ENCODE assay signal across 23 cellular contexts in genomic region chr22:45251828-45252227, GRCh38. TPM values are rescaled to one million over a fixed set of nuclear protein-coding genes. Genes with fewer than 3 reads are reported as not detected.
DNase-seq lines count a peak whose midpoint lies in the region; ATAC-seq, FAIRE-seq and TF ChIP-seq lines count a peak whose summit lies in the region.
"Had no signal": no experiment of that assay in that cellular context is flagged by ENCODE, and none has a peak within 500 bp of the region (broad histone marks: within the 10 kb centered on the region; RNA-seq: fewer than 3 reads in every experiment).

No MANE protein-coding gene starts in this region.

- no peak overlapping the region for H3K4me2 ChIP-seq in K562 (ENCODE audit: insufficient read depth, low read length)

- H2AFZ ChIP-seq in K562 (ENCODE audit: low read depth, low read length): no peak overlapping the region

- TF ChIP-seq RAD21 in K562 (CRISPR knock-in tag; conservative IDR thresholded peaks at IDR 0.05 in 1 of 2, IDR thresholded peaks at IDR 0.05 in 1 of 2): no peak

- intact Hi-C loops in K562 (cut with micrococcal nuclease): no loop called here

- ATAC-seq in K562 (peak; percentile 38; the same call in 1 of the 3 replicates), GM18867 (IDR thresholded peaks at IDR 0.05; ENCODE audit: unreplicated experiment) (no peak)

- H3K27me3 ChIP-seq in K562 (ENCODE audit: control insufficient read depth in 2 of 2, insufficient read depth in 2 of 2, low read length in 2 of 2): no peaks in the 10 kb centered on the region
- H3K27me3 ChIP-seq: BE2C, MG63 had no signal

- H3K9me1 ChIP-seq in K562 (ENCODE audit: control insufficient read depth, insufficient read depth, low read length): no peaks in the 10 kb centered on the region

- H3K79me2 ChIP-seq in K562 (ENCODE audit: control insufficient read depth, insufficient read depth, low read length): no peaks in the 10 kb centered on the region

- no peak overlapping the region for H3K9ac ChIP-seq in K562 (ENCODE audit: insufficient read depth in 1 of 2, low read depth in 2 of 2, low read length in 2 of 2)

- no peaks in the 10 kb centered on the region for H4K20me1 ChIP-seq in K562 (replicated peaks; ENCODE audit: control insufficient read depth, insufficient read depth, low read length)

- in situ Hi-C loops in K562 (cut with MboI): no loop called here

- no peak for FAIRE-seq in K562 (lab: Jason Lieb, UNC)
- FAIRE-seq: G401.6, GM12892, H54 had no signal

- CTCF ChIA-PET in K562 (lab: Yijun Ruan, JAX; ENCODE audit: low intra/inter-chr PET ratio): no interaction called here

- peaks cover 0 to 3% of the 10 kb centered on the region in 2 experiments; a peak in 2 of 5 replicates for H3K4me1 ChIP-seq in K562 (replicated peaks in 1 of 2; ENCODE audit: control insufficient read depth in 2 of 2, insufficient read depth in 2 of 2, low read length in 2 of 2)

- POLR2A ChIA-PET in K562 (lab: Yijun Ruan, JAX): no interaction called here

- TF ChIP-seq POLR2A in K562 (conservative IDR thresholded peaks at IDR 0.05): no peak

- no TSS peak for BruUV-seq in K562 (replicated peaks; lab: Mats Ljungman, UMichigan)

- no peaks in the 10 kb centered on the region for H3K36me3 ChIP-seq in K562 (ENCODE audit: control insufficient read depth, insufficient read depth, low read length)
- H3K36me3 ChIP-seq: BE2C, MG63 had no signal

- 0 out of 6 replicates have a peak, but pooled peaks of 1 of the 3 experiments have one; percentile 5 for TF ChIP-seq CTCF in K562 (IDR thresholded peaks at IDR 0.05 in 2 of 3, conservative IDR thresholded peaks at IDR 0.05 in 1 of 3; ENCODE audit: insufficient read depth in 2 of 3, low read depth in 1 of 3, low read length in 3 of 3)

- no peak overlapping the region for H3K27ac ChIP-seq in K562 (ENCODE audit: extremely low read depth, low read depth, low read length)
- H3K27ac ChIP-seq: 22Rv1, RWPE1 had no signal

- DNase-seq in DMS53 (lab: John Stamatoyannopoulos, UW): peak; percentile 16
- DNase-seq in DMS53 treated with DMSO at 0.1 percent for 48 hours (lab: John Stamatoyannopoulos, UW; ENCODE audit: unreplicated experiment): no peak
- peak; percentile 45 for DNase-seq in HT1080 (ENCODE audit: low read depth)
- no peak for DNase-seq in K562 (ENCODE audit: extremely low read depth in 1 of 4, low spot score in 3 of 4)
- DNase-seq in AML-193 (lab: John Stamatoyannopoulos, UW): no peak
- DNase-seq in cortex of kidney (lab: John Stamatoyannopoulos, UW): no peak
- DNase-seq: BE2C, Calu3, KBM-7, MG63, NCI-H1694, NCI-H2081, NCI-H2227 treated with DMSO at 0.1 percent for 48 hours, NCI-H526 treated with DMSO at 0.1 percent for 48 hours, SHP77 treated with DMSO at 0.1 percent for 48 hours had no signal

- no peak overlapping the region for H3K4me3 ChIP-seq in K562
- H3K4me3 ChIP-seq: MG63 had no signal

- 46% methylated on average over 3 of the region's 7 CpGs for WGBS in K562 (ENCODE audit: insufficient coverage, low coverage, missing lambda C conversion rate)

- no peak for TF ChIP-seq EP300 in K562 (IDR thresholded peaks at IDR 0.05; ENCODE audit: low read length)

- no peaks in the 10 kb centered on the region for H3K9me3 ChIP-seq in K562 (replicated peaks; ENCODE audit: control insufficient read depth, insufficient read depth, low read depth, low read length)
- H3K9me3 ChIP-seq: BE2C, MG63 had no signal

TF ChIP-seq in K562, 482 proteins besides CTCF, POLR2A, EP300 and RAD21 (continues in another document):
- TF ChIP-seq PURB (CRISPR knock-in tag; IDR thresholded peaks at IDR 0.05; ENCODE audit: low read depth) (no peak), DEAF1 (CRISPR knock-in tag; IDR thresholded peaks at IDR 0.05) (no peak), TSC22D4 (tag; IDR thresholded peaks at IDR 0.05) (no peak), ESRRB (CRISPR knock-in tag; IDR thresholded peaks at IDR 0.05; ENCODE audit: borderline replicate concordance) (no peak)

RNA-seq across cellular contexts. Expression of gene KIAA0930, which starts 11.1 kb away (rescaled TPM):
- 51.3 and 87.7 TPM in 2 replicates for total RNA-seq in HT1080 (2014; rRNA removed; shearing (Covaris generic))
- polyA plus RNA-seq in HT1080 (2015; cell fraction: cytosol; rRNA removed): 29.7 and 38.3 TPM in 2 replicates
- 52.7 and 58.1 TPM in 2 replicates for polyA plus RNA-seq in HT1080 (2015; cell fraction: nucleus; rRNA removed)
- total RNA-seq in K562 (2011; cell fraction: chromatin; rRNA removed; ENCODE audit: low replicate concordance): 2.7 and 4.4 TPM in 2 replicates
- 2.4 and 3.7 TPM in 2 replicates for total RNA-seq in K562 (2011; cell fraction: nucleolus; rRNA removed)
- 2.3 and 3.2 TPM in 2 replicates for total RNA-seq in K562 (2011; cell fraction: nucleoplasm; rRNA removed)
- total RNA-seq in K562 (2014; rRNA removed) (8.5 and 11.5 TPM in 2 replicates), K562 (2014; rRNA removed; fragmentation: Illumina TruSeq; extraction: Trizol) (3.0 TPM in 2 replicates), K562 (2015; rRNA removed; fragmentation: Illumina TruSeq; extraction: Trizol) (5.0 and 5.9 TPM in 2 replicates), K562 (2021) (11.7 and 12.1 TPM in 2 replicates)
- polyA plus RNA-seq in K562 (2011; rRNA removed) (7.7 and 7.9 TPM in 2 replicates), K562 (2014; fragmentation: Illumina TruSeq; extraction: Trizol) (6.4 and 8.3 TPM in 2 replicates), K562 (2014; fragmentation: Nextera tagmentation; extraction: Ambion mirVana) (under 1 TPM; 0.24 to 0.46 TPM), K562 (2014; rRNA removed) (8.1 and 12.1 TPM in 2 replicates)
- polyA plus RNA-seq in K562 (2011; cell fraction: cytosol; rRNA removed): 8.7 and 16.2 TPM in 2 replicates
- polyA plus RNA-seq in K562 (2011; cell fraction: nucleus; rRNA removed): 9.8 and 13.3 TPM in 2 replicates
- 7.7 and 9.5 TPM in 2 replicates for polyA plus RNA-seq in K562 (2012)
- polyA minus RNA-seq in K562 (2011; rRNA and poly(A)+ RNA removed): 2.1 and 4.3 TPM in 2 replicates
- 6.1 and 6.6 TPM in 2 replicates for polyA minus RNA-seq in K562 (2011; cell fraction: cytosol; rRNA and poly(A)+ RNA removed)
- polyA minus RNA-seq in K562 (2011; cell fraction: nucleus; rRNA and poly(A)+ RNA removed): 1.1 and 1.8 TPM in 2 replicates

RNA-seq across cellular contexts. Expression of gene UPK3A, which starts 32.9 kb away (rescaled TPM):
- total RNA-seq in HT1080 (2014; rRNA removed; shearing (Covaris generic)): not detected in 2 replicates
- polyA plus RNA-seq in HT1080 (2015; cell fraction: cytosol; rRNA removed): not detected in 2 replicates
- not detected in 2 replicates for polyA plus RNA-seq in HT1080 (2015; cell fraction: nucleus; rRNA removed)
- total RNA-seq in K562 (2011; cell fraction: chromatin; rRNA removed; ENCODE audit: low replicate concordance): not detected in 2 replicates
- total RNA-seq in K562 (2011; cell fraction: nucleolus; rRNA removed): not detected in 2 replicates
- total RNA-seq in K562 (2011; cell fraction: nucleoplasm; rRNA removed): not detected in 2 replicates
- not detected in 2 replicates for total RNA-seq in K562 (2014; rRNA removed)
- not detected in 2 replicates for total RNA-seq in K562 (2014; rRNA removed; fragmentation: Illumina TruSeq; extraction: Trizol)
- total RNA-seq in K562 (2015; rRNA removed; fragmentation: Illumina TruSeq; extraction: Trizol): not detected in 2 replicates
- not detected in 2 replicates for total RNA-seq in K562 (2021)
- not detected in 2 replicates for polyA plus RNA-seq in K562 (2011; rRNA removed)
- polyA plus RNA-seq in K562 (2011; cell fraction: cytosol; rRNA removed): not detected in 2 replicates
- not detected in 2 replicates for polyA plus RNA-seq in K562 (2011; cell fraction: nucleus; rRNA removed)
- polyA plus RNA-seq in K562 (2012): not detected in 2 replicates
- polyA plus RNA-seq in K562 (2014; fragmentation: Illumina TruSeq; extraction: Trizol): not detected in 2 replicates
- polyA plus RNA-seq in K562 (2014; fragmentation: Nextera tagmentation; extraction: Ambion mirVana): not detected
- polyA plus RNA-seq in K562 (2014; rRNA removed): not detected in 2 replicates
- polyA minus RNA-seq in K562 (2011; rRNA and poly(A)+ RNA removed): not detected in 2 replicates
- polyA minus RNA-seq in K562 (2011; cell fraction: cytosol; rRNA and poly(A)+ RNA removed): not detected in 2 replicates
- polyA minus RNA-seq in K562 (2011; cell fraction: nucleus; rRNA and poly(A)+ RNA removed): not detected in 2 replicates
- total RNA-seq: Calu3, Daoy, NCI-H460 had no signal

RNA-seq across cellular contexts. Expression of gene FAM118A, which starts 57.9 kb away (rescaled TPM):
- 19.2 and 20.0 TPM in 2 replicates for total RNA-seq in HT1080 (2014; rRNA removed; shearing (Covaris generic))
- 10.9 TPM in 2 replicates for polyA plus RNA-seq in HT1080 (2015; cell fraction: cytosol; rRNA removed)
- 160 and 218 TPM in 2 replicates for polyA plus RNA-seq in HT1080 (2015; cell fraction: nucleus; rRNA removed)
- 805 and 856 TPM in 2 replicates for total RNA-seq in K562 (2011; cell fraction: chromatin; rRNA removed; ENCODE audit: low replicate concordance)
- total RNA-seq in K562 (2011; cell fraction: nucleolus; rRNA removed): 514 and 529 TPM in 2 replicates
- total RNA-seq in K562 (2011; cell fraction: nucleoplasm; rRNA removed): 508 and 540 TPM in 2 replicates
- total RNA-seq in K562 (2014; rRNA removed) (54.2 and 59.8 TPM in 2 replicates), K562 (2014; rRNA removed; fragmentation: Illumina TruSeq; extraction: Trizol) (51.1 and 59.4 TPM in 2 replicates), K562 (2015; rRNA removed; fragmentation: Illumina TruSeq; extraction: Trizol) (54.9 and 57.5 TPM in 2 replicates), K562 (2021) (63.0 and 72.9 TPM in 2 replicates)
- polyA plus RNA-seq in K562 (2011; rRNA removed) (205 and 223 TPM in 2 replicates), K562 (2014; fragmentation: Illumina TruSeq; extraction: Trizol) (71.2 and 76.9 TPM in 2 replicates), K562 (2014; fragmentation: Nextera tagmentation; extraction: Ambion mirVana) (10 to 100 TPM; 17.0 to 19.7 TPM), K562 (2014; rRNA removed) (122 and 150 TPM in 2 replicates)
- 71.6 and 100.0 TPM in 2 replicates for polyA plus RNA-seq in K562 (2011; cell fraction: cytosol; rRNA removed)
- polyA plus RNA-seq in K562 (2011; cell fraction: nucleus; rRNA removed): 633 and 866 TPM in 2 replicates
- polyA plus RNA-seq in K562 (2012): 85.2 and 154 TPM in 2 replicates
- polyA minus RNA-seq in K562 (2011; rRNA and poly(A)+ RNA removed): 49.8 and 57.6 TPM in 2 replicates
- polyA minus RNA-seq in K562 (2011; cell fraction: cytosol; rRNA and poly(A)+ RNA removed): 30.9 and 31.2 TPM in 2 replicates
- 105 and 107 TPM in 2 replicates for polyA minus RNA-seq in K562 (2011; cell fraction: nucleus; rRNA and poly(A)+ RNA removed)

Comparison
In these comparisons a context has a peak if more than half of its experiments do, and no peak if none do; other contexts are left out.
1. DNase-seq: peak in DMS53 (single experiment) and HT1080 (single experiment); none in DMS53 treated with DMSO at 0.1 percent for 48 hours (single experiment), K562 (0 of 4), AML-193 (0 of 2) and cortex of kidney (single experiment).